Comparison of ENCODE assay signal across 1 cellular context in the genomic region with DNA sequence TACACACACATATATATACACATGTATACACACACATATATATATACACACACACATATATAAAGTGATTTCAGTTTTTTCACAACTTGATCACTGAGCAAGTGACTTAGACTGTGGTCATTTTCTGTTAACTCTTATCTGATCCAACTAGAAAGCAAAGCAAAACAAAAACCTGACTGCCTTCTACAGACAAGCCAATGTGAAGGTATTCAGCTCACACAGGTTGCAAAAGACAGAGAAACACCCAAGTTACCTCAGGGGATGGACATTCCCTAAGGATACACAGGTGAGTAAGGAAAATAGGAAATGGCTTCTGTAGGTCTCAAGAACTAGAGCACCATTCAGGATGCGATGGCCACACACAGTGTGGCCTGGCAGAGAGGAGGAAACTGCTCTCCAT.
TF ChIP-seq lines count a peak whose summit lies in the region.

No MANE protein-coding gene starts in this region.

TF ChIP-seq in HepG2, 621 proteins besides CTCF, POLR2A, EP300 and RAD21 (continued from another document):
- TF ChIP-seq, protein P1, sequence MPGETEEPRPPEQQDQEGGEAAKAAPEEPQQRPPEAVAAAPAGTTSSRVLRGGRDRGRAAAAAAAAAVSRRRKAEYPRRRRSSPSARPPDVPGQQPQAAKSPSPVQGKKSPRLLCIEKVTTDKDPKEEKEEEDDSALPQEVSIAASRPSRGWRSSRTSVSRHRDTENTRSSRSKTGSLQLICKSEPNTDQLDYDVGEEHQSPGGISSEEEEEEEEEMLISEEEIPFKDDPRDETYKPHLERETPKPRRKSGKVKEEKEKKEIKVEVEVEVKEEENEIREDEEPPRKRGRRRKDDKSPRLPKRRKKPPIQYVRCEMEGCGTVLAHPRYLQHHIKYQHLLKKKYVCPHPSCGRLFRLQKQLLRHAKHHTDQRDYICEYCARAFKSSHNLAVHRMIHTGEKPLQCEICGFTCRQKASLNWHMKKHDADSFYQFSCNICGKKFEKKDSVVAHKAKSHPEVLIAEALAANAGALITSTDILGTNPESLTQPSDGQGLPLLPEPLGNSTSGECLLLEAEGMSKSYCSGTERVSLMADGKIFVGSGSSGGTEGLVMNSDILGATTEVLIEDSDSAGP (CRISPR knock-in tag; IDR thresholded peaks at IDR 0.05; ENCODE audit: borderline replicate concordance) = no peak
